In the genomic region with DNA sequence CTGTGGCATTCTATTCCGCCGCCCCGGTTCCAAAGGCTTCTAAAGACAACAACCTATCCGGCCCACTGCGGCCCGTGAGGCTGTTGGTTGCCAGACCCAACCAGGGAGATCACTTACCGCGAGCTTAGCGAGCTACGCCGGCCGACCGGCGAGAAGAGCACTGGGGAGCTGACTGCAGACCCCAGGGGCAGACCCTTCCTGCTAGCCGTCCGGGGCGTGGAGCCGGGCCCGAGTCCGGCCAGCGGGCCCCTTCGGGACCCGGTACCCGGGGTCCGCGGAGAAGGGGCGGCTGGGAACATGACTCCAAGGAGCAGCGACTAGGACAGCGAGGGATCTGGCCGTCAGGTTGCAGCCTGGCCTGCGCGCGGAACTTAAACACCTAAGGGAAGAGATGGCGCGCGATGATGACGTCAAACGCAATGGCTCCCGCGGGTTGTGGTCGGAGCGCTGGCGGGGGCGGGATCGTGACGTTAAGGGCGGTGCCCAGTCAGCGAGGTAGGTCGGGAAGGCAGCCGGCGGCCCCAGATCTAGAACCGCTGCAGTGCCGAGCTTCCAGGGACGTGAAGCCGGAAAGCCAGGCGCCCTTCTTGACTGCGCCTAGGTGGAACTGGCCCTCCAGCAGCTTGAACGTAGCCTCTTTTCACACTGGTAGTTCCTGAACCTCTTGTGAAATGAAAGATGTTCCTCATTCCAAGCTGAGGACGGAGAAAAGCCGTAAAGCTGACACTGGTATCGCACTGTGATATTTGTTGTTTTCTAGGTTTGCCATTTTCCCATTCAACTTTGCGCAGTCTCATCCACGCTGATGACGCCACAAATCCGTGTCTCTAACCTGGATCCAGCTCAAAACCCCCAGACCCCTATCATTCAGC, we compare ENCODE assay signal across 8 cellular contexts. TPM values are rescaled to one million over a fixed set of nuclear protein-coding genes. Genes with fewer than 3 reads are reported as not detected.
DNase-seq lines count a peak whose midpoint lies in the region; ATAC-seq and TF ChIP-seq lines count a peak whose summit lies in the region.

NUP133 (minus strand) TSS at position 391 of the 872 bp plus-strand sequence; CDS start at position 299, 92 bp downstream.

- H3K4me1 ChIP-seq in right atrium auricular region (peaks cover 0 to 18% of the 10 kb centered on the region in 2 donors), uterus (peaks cover 6 to 16% of the 10 kb centered on the region in 2 donors)

- H3K9me3 ChIP-seq in right atrium auricular region (no peaks in the 10 kb centered on the region), uterus (no peaks in the 10 kb centered on the region)

- TF ChIP-seq POLR2A in uterus (IDR thresholded peaks at IDR 0.05) = peak; percentile 91 to 95

- no peak for TF ChIP-seq CTCF in right atrium auricular region (IDR thresholded peaks at IDR 0.05)
- TF ChIP-seq CTCF in uterus (IDR thresholded peaks at IDR 0.05) = no peak

- DNase-seq in NCI-H187 treated with DMSO at 0.1 percent for 48 hours (lab: John Stamatoyannopoulos, UW) (peak; percentile 70), anterior cingulate cortex (lab: John Stamatoyannopoulos, UW) (peak; percentile 81 to 99 (median 94)), right atrium auricular region (ENCODE audit: low spot score) (peak; percentile 100), pulmonary artery endothelial cell (ENCODE audit: low read depth, low spot score) (peak; percentile 93), uterus (peak; percentile 99 to 100)

- H3K36me3 ChIP-seq in right atrium auricular region = peaks cover 9% of the 10 kb centered on the region
- H3K36me3 ChIP-seq in uterus = no peaks in the 10 kb centered on the region

- H3K4me3 ChIP-seq in right atrium auricular region (peak within 1 kb of the TSS; percentile 99 to 100), uterus (peak within 1 kb of the TSS; percentile 83 to 97)

- H3K27ac ChIP-seq in right atrium auricular region = peak within 1 kb of the TSS; percentile 88 to 98
- H3K27ac ChIP-seq in uterus = peak within 1 kb of the TSS; percentile 92

- ATAC-seq in GM18499 (IDR thresholded peaks at IDR 0.05; ENCODE audit: insufficient read depth, unreplicated experiment) (peak; percentile 60), HG02943 (IDR thresholded peaks at IDR 0.05; ENCODE audit: low read depth, unreplicated experiment) (peak; percentile 78)

- intact Hi-C loops in T-helper 2 cell treated with Interferon-gamma antibody and Interleukin-4, amounts not matched to agents 100 ng/mL and 5 ng/mL, for 36 hours (cut with micrococcal nuclease) = loop anchor here (1.0 to 5.0 kb wide), 5 partner anchors 49 to 236 kb away; partner anchors contain the start of genes CCSAP, RAB4A, TAF5L and URB2
- intact Hi-C loops in uterus (cut with DNase I; ENCODE audit: low total_unique reads) = no loop called here

- H3K27me3 ChIP-seq in right atrium auricular region (no peaks in the 10 kb centered on the region), uterus (no peaks in the 10 kb centered on the region)

RNA-seq across cellular contexts. Expression of gene NUP133, which starts in this region (rescaled TPM):
- 45.6 and 48.0 TPM in 2 replicates for total RNA-seq in T-helper 2 cell treated with Interferon-gamma antibody and Interleukin-4, amounts not matched to agents 100 ng/mL and 5 ng/mL, for 36 hours
- total RNA-seq in right atrium auricular region (10 to 100 TPM; 19.7 to 21.0 TPM), pulmonary artery endothelial cell (39.2 and 56.2 TPM in 2 replicates), uterus (10 to 100 TPM; 25.6 to 58.6 (median 37.1) TPM)

Comparison
In these comparisons a context has a peak if more than half of its experiments do, and no peak if none do; other contexts are left out.
1. Peak in every context shown above with its lines: DNase-seq, ATAC-seq, H3K4me3 ChIP-seq and H3K27ac ChIP-seq.